In genomic region chr3:113804701-113805100, GRCh38 we compare ENCODE assay signal across 23 cellular contexts. TPM values are rescaled to one million over a fixed set of nuclear protein-coding genes. Genes with fewer than 3 reads are reported as not detected.
DNase-seq lines count a peak whose midpoint lies in the region; ATAC-seq and TF ChIP-seq lines count a peak whose summit lies in the region.
"Had no signal": no experiment of that assay in that cellular context is flagged by ENCODE, and none has a peak within 500 bp of the region (broad histone marks: within the 10 kb centered on the region; RNA-seq: fewer than 3 reads in every experiment).

No MANE protein-coding gene starts in this region.

- no peaks in the 10 kb centered on the region for H3K27me3 Mint-ChIP-seq in endothelial cell (ENCODE audit: unreplicated experiment)
- H3K27me3 Mint-ChIP-seq in memory B cell = no peaks in the 10 kb centered on the region
- H3K27me3 Mint-ChIP-seq: activated T-cell treated with anti-CD3 and anti-CD28 coated beads, Interleukin-2, amount 50 U/mL, for 24 hours had no signal

- H3K4me3 Mint-ChIP-seq in endothelial cell (ENCODE audit: unreplicated experiment) = no peak overlapping the region
- no peak overlapping the region for H3K4me3 Mint-ChIP-seq in memory B cell
- H3K4me3 Mint-ChIP-seq: activated T-cell treated with anti-CD3 and anti-CD28 coated beads, Interleukin-2, amount 50 U/mL, for 24 hours had no signal

- H3K4me1 Mint-ChIP-seq in endothelial cell (ENCODE audit: unreplicated experiment) = peaks cover 7% of the 10 kb centered on the region
- peaks cover 12% of the 10 kb centered on the region for H3K4me1 Mint-ChIP-seq in memory B cell

- ATAC-seq in GM21825 (IDR thresholded peaks at IDR 0.05; ENCODE audit: unreplicated experiment) (peak; percentile 55), memory B cell (ENCODE audit: low read depth) (no peak)
- ATAC-seq: heart right ventricle; stimulated activated naive CD8-positive, alpha-beta T cell treated with anti-CD3 and anti-CD28 coated beads, Interleukin-15, Interleukin-2, amounts not matched to agents 100 U/mL and 50 U/mL, for 24 hours had no signal

- TF ChIP-seq CTCF in endothelial cell (IDR thresholded peaks at IDR 0.05; ENCODE audit: unreplicated experiment) = no peak

- DNase-seq in Caki2 (ENCODE audit: low read depth) (peak; percentile 30), endothelial cell (ENCODE audit: low spot score) (no peak), memory B cell (ENCODE audit: low spot score in 2 of 2) (no peak), HuH-7 (ENCODE audit: low spot score) (no peak), midbrain (lab: John Stamatoyannopoulos, UW) (no peak), NCI-H2227 treated with DMSO at 0.1 percent for 48 hours (lab: John Stamatoyannopoulos, UW) (no peak)
- no peak for DNase-seq in activated CD4-positive, CD25-positive, alpha-beta regulatory T cell treated with anti-CD3 and anti-CD28 coated beads, Interleukin-2, amount 50 U/mL, for 72 hours
- DNase-seq: activated CD4-positive, alpha-beta T cell treated with anti-CD3 and anti-CD28 coated beads for 48 hours; activated T-cell treated with anti-CD3 and anti-CD28 coated beads, Interleukin-2, amount 50 U/mL, for 24 hours; central memory CD4-positive, alpha-beta T cell; cortex of kidney; DMS79 treated with DMSO at 0.1 percent for 48 hours; GF-D8; GM23248; heart right ventricle; mesendoderm; NCI-H146; NCI-H345; Right ventricle myocardium superior; stimulated activated CD4-positive, alpha-beta T cell treated with anti-CD3 and anti-CD28 coated beads, Interleukin-1b, Interleukin-23, amount 100 ng/mL, for 48 hours; stimulated activated naive CD8-positive, alpha-beta T cell treated with anti-CD3 and anti-CD28 coated beads, Interleukin-15, Interleukin-2, amounts not matched to agents 100 U/mL and 50 U/mL, for 24 hours; T-helper 2 cell had no signal

- H3K27ac Mint-ChIP-seq in endothelial cell (ENCODE audit: unreplicated experiment) = peak overlapping the region; percentile 39
- H3K27ac Mint-ChIP-seq in memory B cell = peak overlapping the region; percentile 26
- H3K27ac Mint-ChIP-seq: activated T-cell treated with anti-CD3 and anti-CD28 coated beads, Interleukin-2, amount 50 U/mL, for 24 hours had no signal

- H3K36me3 Mint-ChIP-seq in endothelial cell (ENCODE audit: low read depth, unreplicated experiment) (peaks cover 7% of the 10 kb centered on the region), memory B cell (peaks cover 30% of the 10 kb centered on the region)

- H3K9me3 Mint-ChIP-seq in endothelial cell (ENCODE audit: unreplicated experiment) (no peaks in the 10 kb centered on the region), memory B cell (no peaks in the 10 kb centered on the region)
- H3K9me3 Mint-ChIP-seq: activated T-cell treated with anti-CD3 and anti-CD28 coated beads, Interleukin-2, amount 50 U/mL, for 24 hours had no signal

- in situ Hi-C loops in Caki2 (cut with HindIII; ENCODE audit: low pct_unique_long_range_greater_than_20kb, low sequenced_read_pairs) = no loop called here

RNA-seq across cellular contexts. Expression of gene GRAMD1C, which starts 33.9 kb away (rescaled TPM):
- 0.38 and 7.1 TPM in 2 replicates for total RNA-seq in Caki2 (2014; rRNA removed; shearing (Covaris generic); ENCODE audit: low replicate concordance)
- total RNA-seq in endothelial cell (ENCODE audit: unreplicated experiment) = 21.7 TPM

RNA-seq across cellular contexts. Expression of gene ATP6V1A, which starts 57.9 kb away (rescaled TPM):
- 27.7 and 32.1 TPM in 2 replicates for total RNA-seq in Caki2 (2014; rRNA removed; shearing (Covaris generic); ENCODE audit: low replicate concordance)
- total RNA-seq in endothelial cell (ENCODE audit: unreplicated experiment) = 71.3 TPM

RNA-seq across cellular contexts. Expression of gene NAA50, which starts 58.7 kb away (rescaled TPM):
- 10.9 and 24.0 TPM in 2 replicates for total RNA-seq in Caki2 (2014; rRNA removed; shearing (Covaris generic); ENCODE audit: low replicate concordance)
- 76.7 TPM for total RNA-seq in endothelial cell (ENCODE audit: unreplicated experiment)
